In the genomic region with DNA sequence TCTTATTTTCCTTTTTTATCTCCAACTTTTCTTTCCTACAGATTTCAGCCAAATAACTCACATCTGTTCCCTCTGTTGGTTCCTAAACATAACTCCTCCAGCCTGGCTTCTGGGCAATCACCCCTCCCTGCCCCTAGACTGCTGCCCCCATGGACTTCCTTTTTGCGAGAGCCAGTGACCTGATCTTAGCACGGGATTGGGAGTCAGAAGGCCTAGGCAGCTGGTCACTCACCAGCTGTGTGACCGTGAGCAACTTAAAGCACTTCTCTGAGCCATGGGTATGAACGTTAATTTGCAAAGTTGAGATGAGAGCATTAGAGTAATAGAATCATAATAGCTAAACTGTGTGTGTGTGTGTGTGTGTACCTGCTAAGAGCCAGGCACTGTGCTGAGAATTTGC, we compare ENCODE assay signal across 1 cellular context.
TF ChIP-seq lines count a peak whose summit lies in the region.

No MANE protein-coding gene starts in this region.

TF ChIP-seq in K562, 482 proteins besides CTCF, POLR2A, EP300 and RAD21:
- TF ChIP-seq ZFP36 (IDR thresholded peaks at IDR 0.05; ENCODE audit: low read depth, low read length, partially characterized antibody) (peak; percentile 35), FOXK2 (conservative IDR thresholded peaks at IDR 0.05 in 1 of 2, IDR thresholded peaks at IDR 0.05 in 1 of 2; ENCODE audit: low read depth in 2 of 2) (no peak), TARDBP (IDR thresholded peaks at IDR 0.05) (no peak), BCOR (IDR thresholded peaks at IDR 0.05) (peak; percentile 40; the same call in 1 of the 2 replicates)
